ENCODE assay signal across 1 cellular context in the genomic region with DNA sequence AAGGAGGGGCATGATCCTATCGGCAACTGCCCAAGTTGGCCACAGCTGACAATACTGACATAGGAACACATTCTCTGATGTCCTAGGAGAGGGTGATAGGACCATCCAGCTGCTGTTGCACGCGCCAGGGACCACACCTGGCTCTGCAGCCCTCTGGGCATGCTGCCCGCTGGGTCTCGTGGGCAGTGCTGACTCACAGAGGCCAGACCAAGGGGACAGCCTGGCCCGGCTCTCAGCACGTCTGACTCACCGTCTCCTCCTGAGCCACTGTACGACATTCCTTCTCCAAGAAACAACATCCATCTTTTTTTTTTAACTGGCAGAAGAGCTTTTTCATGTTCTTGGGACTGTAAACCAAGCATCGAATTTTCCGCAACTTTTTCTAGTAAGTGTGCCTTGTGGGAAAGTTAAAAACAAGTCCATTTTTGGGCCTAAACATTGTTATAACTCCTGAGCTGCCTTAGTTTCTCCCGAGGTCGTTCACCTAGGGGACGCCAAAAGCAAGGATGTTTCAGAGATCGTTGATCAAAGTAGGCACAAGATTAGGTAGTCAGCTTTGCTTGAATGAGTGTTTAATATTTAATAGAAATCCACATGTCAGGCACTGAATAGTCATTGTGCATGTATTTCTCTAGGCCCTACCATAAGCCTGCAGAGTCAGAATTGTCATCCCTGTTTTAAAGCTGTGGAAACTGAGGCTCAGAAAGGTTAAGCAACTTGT.
TF ChIP-seq lines count a peak whose summit lies in the region.

No MANE protein-coding gene starts in this region.

TF ChIP-seq in A549, 52 proteins besides CTCF, POLR2A, EP300 and RAD21 (continued from another document):
- TF ChIP-seq, protein P1, sequence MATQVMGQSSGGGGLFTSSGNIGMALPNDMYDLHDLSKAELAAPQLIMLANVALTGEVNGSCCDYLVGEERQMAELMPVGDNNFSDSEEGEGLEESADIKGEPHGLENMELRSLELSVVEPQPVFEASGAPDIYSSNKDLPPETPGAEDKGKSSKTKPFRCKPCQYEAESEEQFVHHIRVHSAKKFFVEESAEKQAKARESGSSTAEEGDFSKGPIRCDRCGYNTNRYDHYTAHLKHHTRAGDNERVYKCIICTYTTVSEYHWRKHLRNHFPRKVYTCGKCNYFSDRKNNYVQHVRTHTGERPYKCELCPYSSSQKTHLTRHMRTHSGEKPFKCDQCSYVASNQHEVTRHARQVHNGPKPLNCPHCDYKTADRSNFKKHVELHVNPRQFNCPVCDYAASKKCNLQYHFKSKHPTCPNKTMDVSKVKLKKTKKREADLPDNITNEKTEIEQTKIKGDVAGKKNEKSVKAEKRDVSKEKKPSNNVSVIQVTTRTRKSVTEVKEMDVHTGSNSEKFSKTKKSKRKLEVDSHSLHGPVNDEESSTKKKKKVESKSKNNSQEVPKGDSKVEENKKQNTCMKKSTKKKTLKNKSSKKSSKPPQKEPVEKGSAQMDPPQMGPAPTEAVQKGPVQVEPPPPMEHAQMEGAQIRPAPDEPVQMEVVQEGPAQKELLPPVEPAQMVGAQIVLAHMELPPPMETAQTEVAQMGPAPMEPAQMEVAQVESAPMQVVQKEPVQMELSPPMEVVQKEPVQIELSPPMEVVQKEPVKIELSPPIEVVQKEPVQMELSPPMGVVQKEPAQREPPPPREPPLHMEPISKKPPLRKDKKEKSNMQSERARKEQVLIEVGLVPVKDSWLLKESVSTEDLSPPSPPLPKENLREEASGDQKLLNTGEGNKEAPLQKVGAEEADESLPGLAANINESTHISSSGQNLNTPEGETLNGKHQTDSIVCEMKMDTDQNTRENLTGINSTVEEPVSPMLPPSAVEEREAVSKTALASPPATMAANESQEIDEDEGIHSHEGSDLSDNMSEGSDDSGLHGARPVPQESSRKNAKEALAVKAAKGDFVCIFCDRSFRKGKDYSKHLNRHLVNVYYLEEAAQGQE (IDR thresholded peaks at IDR 0.05) = no peak
- peak; percentile 54; the same call in 2 of the 3 replicates for TF ChIP-seq SMC3 (IDR thresholded peaks at IDR 0.05)
